17 cellular contexts compared by ENCODE assay signal in the genomic region with DNA sequence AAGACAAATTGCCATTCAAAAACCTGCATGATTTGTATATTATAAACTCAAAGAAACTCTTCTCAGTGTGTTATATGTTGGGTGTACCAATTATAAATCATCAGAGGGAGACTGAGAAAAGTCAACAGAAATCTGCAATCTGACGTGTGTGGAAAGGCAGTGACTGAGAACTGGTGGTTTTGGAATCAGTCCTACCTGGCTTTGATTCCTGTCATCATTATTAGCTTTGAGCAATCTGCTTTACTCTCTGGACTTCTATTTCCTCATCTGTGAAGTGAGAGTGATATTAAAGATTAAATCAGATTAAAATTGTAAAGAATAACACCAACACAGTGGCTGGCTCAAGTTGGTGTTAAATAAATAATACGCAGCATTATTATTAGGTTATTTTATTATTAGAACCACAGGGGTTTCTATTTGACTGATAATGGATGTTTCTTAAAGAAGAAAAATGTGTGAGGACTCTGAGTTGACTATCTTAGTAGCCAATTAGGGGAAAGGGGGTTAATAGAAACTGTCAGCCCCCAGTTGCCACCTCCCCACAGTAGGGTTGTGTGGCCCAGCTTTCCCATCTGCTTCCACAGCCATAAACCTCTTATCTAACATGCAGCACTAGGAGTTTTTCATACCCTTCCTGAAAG. TPM values are rescaled to one million over a fixed set of nuclear protein-coding genes. Genes with fewer than 3 reads are reported as not detected.
"Had no signal": no experiment of that assay in that cellular context is flagged by ENCODE, and none has a peak within 500 bp of the region (broad histone marks: within the 10 kb centered on the region; RNA-seq: fewer than 3 reads in every experiment).

No MANE protein-coding gene starts in this region.

- H3K36me3 ChIP-seq: ovary, thoracic aorta, upper lobe of right lung had no signal

- ATAC-seq: activated CD8-positive, alpha-beta T cell treated with anti-CD3 and anti-CD28 coated beads, Interleukin-2, amount 10 ng/mL, durations not matched to agents 7 days and 5 days; naive thymus-derived CD8-positive, alpha-beta T cell; stimulated activated naive B cell treated with anti-CD40 and anti-IgM and Interleukin-4, amounts not matched to agents 10 μg/mL and 1 μg/mL and 100 μg/mL, for 72 hours; T-cell; upper lobe of right lung had no signal

- H3K27ac ChIP-seq: thoracic aorta, upper lobe of right lung had no signal

- H3K27me3 ChIP-seq: ovary, upper lobe of right lung had no signal

- H3K9me3 ChIP-seq: ovary, thoracic aorta, upper lobe of right lung had no signal

- DNase-seq: activated CD4-positive, alpha-beta T cell treated with anti-CD3 and anti-CD28 coated beads, Interleukin-2, amount 10 ng/mL, durations not matched to agents 24 days and 14 days; activated CD8-positive, alpha-beta T cell treated with anti-CD3 and anti-CD28 coated beads, Interleukin-2, amount 10 ng/mL, durations not matched to agents 7 days and 5 days; activated naive CD4-positive, alpha-beta T cell treated with Interleukin-2 at 50 U/mL for 16 hours; activated naive CD8-positive, alpha-beta T cell treated with anti-CD3 and anti-CD28 coated beads, Interleukin-2, amount 10 ng/mL, durations not matched to agents 7 days and 5 days; activated T-cell treated with anti-CD3 and anti-CD28 coated beads, Interleukin-2, amount 50 U/mL, for 24 hours; cerebellar nuclear complex; effector CD4-positive, alpha-beta T cell; immature natural killer cell; mesenchymal stem cell; naive thymus-derived CD8-positive, alpha-beta T cell; ovary; stimulated activated naive B cell treated with anti-CD40 and anti-IgM and Interleukin-4, amounts not matched to agents 10 μg/mL and 1 μg/mL and 100 μg/mL, for 72 hours; T-cell; T-helper 9 cell; upper lobe of right lung had no signal

- H3K4me3 ChIP-seq: ovary, thoracic aorta, upper lobe of right lung had no signal

- H3K4me1 ChIP-seq: upper lobe of right lung had no signal

RNA-seq across cellular contexts. Expression of gene SNCAIP, which starts 59.6 kb away (rescaled TPM):
- total RNA-seq: activated CD4-positive, alpha-beta T cell treated with anti-CD3 and anti-CD28 coated beads, Interleukin-2, amount 10 ng/mL, durations not matched to agents 24 days and 14 days; activated CD8-positive, alpha-beta T cell treated with anti-CD3 and anti-CD28 coated beads, Interleukin-2, amount 10 ng/mL, durations not matched to agents 7 days and 5 days; activated naive CD8-positive, alpha-beta T cell treated with anti-CD3 and anti-CD28 coated beads, Interleukin-2, amount 10 ng/mL, durations not matched to agents 7 days and 5 days; activated T-helper 2 cell treated with anti-CD3 and anti-CD28 coated beads, Interferon-gamma antibody, Interleukin-2, Interleukin-4, amounts not matched to agents 10 μg/mL and 5 μg/mL and 100 μg/mL, durations not matched to agents 14 hours and 24 hours and 36 hours; naive thymus-derived CD8-positive, alpha-beta T cell; T-cell had no signal
- polyA plus RNA-seq: immature natural killer cell; naive thymus-derived CD8-positive, alpha-beta T cell had no signal
